In genomic region chr5:159901772-159902171, GRCh38 we compare ENCODE assay signal across 24 cellular contexts. TPM values are rescaled to one million over a fixed set of nuclear protein-coding genes. Genes with fewer than 3 reads are reported as not detected.
"Had no signal": no experiment of that assay in that cellular context is flagged by ENCODE, and none has a peak within 500 bp of the region (broad histone marks: within the 10 kb centered on the region; RNA-seq: fewer than 3 reads in every experiment).

No MANE protein-coding gene starts in this region.

- DNase-seq: cortex of kidney; gastrocnemius medialis; heart left ventricle; kidney; left lung; mesendoderm; midbrain; naive thymus-derived CD4-positive, alpha-beta T cell; right lobe of liver; small intestine; stimulated activated CD4-positive, alpha-beta T cell treated with anti-CD3 and anti-CD28 coated beads, Interleukin-12 subunit alpha, Interleukin-12 subunit beta, amount 100 ng/mL, for 4 hours; stimulated activated CD4-positive, alpha-beta T cell treated with anti-CD3 and anti-CD28 coated beads, Interleukin-1b, Interleukin-23, amount 100 ng/mL, for 48 hours; stimulated activated CD4-positive, alpha-beta T cell treated with anti-CD3 and anti-CD28 coated beads, Interleukin-4, amount 100 ng/mL, for 1 hour; stimulated activated CD8-positive, alpha-beta memory T cell treated with anti-CD3 and anti-CD28 coated beads, Interleukin-4, amount 100 ng/mL, for 48 hours; stimulated activated naive CD4-positive, alpha-beta T cell; stomach; thyroid gland; trophoblast cell had no signal

- H2AFZ ChIP-seq: hepatocyte, neural progenitor cell, parathyroid adenoma had no signal

- H3K4me3 Mint-ChIP-seq: naive thymus-derived CD4-positive, alpha-beta T cell; nephron; neural progenitor cell had no signal

- H3K27me3 ChIP-seq: gastrocnemius medialis, heart left ventricle, neural progenitor cell, right lobe of liver, stomach, thyroid gland, vagina had no signal

- H3K79me2 ChIP-seq: hepatocyte, parathyroid adenoma had no signal

- H3K9ac ChIP-seq: neural progenitor cell, parathyroid adenoma had no signal

- ATAC-seq: gastrocnemius medialis; heart left ventricle; naive thymus-derived CD4-positive, alpha-beta T cell; right lobe of liver had no signal

- H3K36me3 ChIP-seq: gastrocnemius medialis, heart left ventricle, left lung, neural progenitor cell, right lobe of liver, stomach, thyroid gland, vagina had no signal

- H3K27ac ChIP-seq: gastrocnemius medialis, heart left ventricle, hepatocyte, left lung, neural progenitor cell, parathyroid adenoma, right lobe of liver, stomach, thyroid gland, vagina had no signal

- H3K27ac Mint-ChIP-seq: naive thymus-derived CD4-positive, alpha-beta T cell; nephron; neural progenitor cell; progenitor cell of endocrine pancreas had no signal

- H3K4me3 ChIP-seq: gastrocnemius medialis, heart left ventricle, hepatocyte, left lung, neural progenitor cell, right lobe of liver, stomach, thyroid gland, vagina had no signal

- H3K9me3 ChIP-seq: gastrocnemius medialis, heart left ventricle, left lung, right lobe of liver, stomach, thyroid gland, vagina had no signal

- FAIRE-seq: kidney, small intestine had no signal

- H3K9me3 Mint-ChIP-seq: nephron, neural progenitor cell had no signal

- H3K36me3 Mint-ChIP-seq: naive thymus-derived CD4-positive, alpha-beta T cell; neural progenitor cell had no signal

- H3K4me1 ChIP-seq: gastrocnemius medialis, heart left ventricle, left lung, neural progenitor cell, parathyroid adenoma had no signal

- H3K4me2 ChIP-seq: hepatocyte, neural progenitor cell had no signal

RNA-seq across cellular contexts. Expression of gene ADRA1B, which starts 14.5 kb away (rescaled TPM):
- polyA plus RNA-seq: naive thymus-derived CD4-positive, alpha-beta T cell had no signal
